In the genomic region with DNA sequence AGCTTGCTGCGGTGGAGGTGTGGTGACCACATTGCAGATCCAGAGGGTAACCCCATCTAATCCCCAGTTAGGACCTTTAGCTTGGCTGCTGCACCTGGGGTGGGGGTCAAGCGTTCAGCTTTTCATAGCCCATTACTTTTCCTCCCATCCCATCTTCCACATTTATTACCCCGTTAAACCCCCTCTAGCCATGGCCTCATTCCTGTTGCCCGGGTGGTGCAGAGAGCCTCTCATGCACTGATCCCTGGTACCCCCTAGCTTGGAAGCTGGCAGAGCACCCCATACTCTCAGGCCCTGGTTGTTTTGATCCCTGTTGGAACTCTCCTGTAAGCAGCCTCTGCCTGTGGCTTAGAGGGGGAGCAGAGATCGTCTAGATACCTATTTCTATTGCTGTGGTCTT, we compare ENCODE assay signal across 28 cellular contexts.
"Had no signal": no experiment of that assay in that cellular context is flagged by ENCODE, and none has a peak within 500 bp of the region (broad histone marks: within the 10 kb centered on the region; RNA-seq: fewer than 3 reads in every experiment).

No MANE protein-coding gene starts in this region.

- H3K4me3 ChIP-seq: hepatocyte, left ventricle myocardium inferior, lung, neural progenitor cell, pancreas, prostate gland, skin epidermis, suprapubic skin, thoracic aorta, tibial artery, uterus had no signal

- DNase-seq: islet precursor cell; left ventricle myocardium inferior; mesendoderm; naive B cell; natural killer cell; nephron progenitor cell; occipital lobe; retina; right cardiac atrium; stimulated activated CD4-positive, alpha-beta T cell treated with anti-CD3 and anti-CD28 coated beads, Interleukin-12 subunit alpha, Interleukin-12 subunit beta, amount 100 ng/mL, for 4 hours; stimulated activated CD4-positive, alpha-beta T cell treated with anti-CD3 and anti-CD28 coated beads, Interleukin-15, amount 100 ng/mL, for 24 hours; stimulated activated CD4-positive, alpha-beta T cell treated with anti-CD3 and anti-CD28 coated beads, Interleukin-2, amount 100 ng/mL, for 24 hours; stimulated activated CD4-positive, alpha-beta T cell treated with anti-CD3 and anti-CD28 coated beads, Interleukin-4, amount 100 ng/mL, for 1 hour; stimulated activated naive CD4-positive, alpha-beta T cell treated with Interleukin-2 at 50 U/mL for 16 hours; trophoblast cell; uterus had no signal

- H2AFZ ChIP-seq: hepatocyte, neural progenitor cell had no signal

- H3K27ac ChIP-seq: hepatocyte, left ventricle myocardium inferior, neural progenitor cell, neutrophil, pancreas, prostate gland, skin epidermis, suprapubic skin, thoracic aorta, tibial artery, uterus had no signal

- H3K79me2 ChIP-seq: hepatocyte had no signal

- H3K36me3 ChIP-seq: neural progenitor cell, pancreas, prostate gland, uterus had no signal

- H3K4me2 ChIP-seq: hepatocyte, neural progenitor cell had no signal

- H3K9ac ChIP-seq: neural progenitor cell had no signal

- ATAC-seq: natural killer cell; pancreas; right cardiac atrium; sciatic nerve; stimulated activated memory B cell treated with anti-CD40 and anti-IgM and Interleukin-4, amounts not matched to agents 10 μg/mL and 1 μg/mL and 100 μg/mL, for 72 hours had no signal

- H3K9me3 ChIP-seq: left ventricle myocardium inferior, neutrophil, pancreas, prostate gland, suprapubic skin, thoracic aorta, tibial artery, uterus had no signal

- H3K4me1 ChIP-seq: left ventricle myocardium inferior, neural progenitor cell, pancreas, prostate gland, suprapubic skin, uterus had no signal

- H3K27me3 ChIP-seq: hepatocyte, neural progenitor cell, neutrophil, pancreas, suprapubic skin, tibial artery, uterus had no signal
